Comparison of ENCODE assay signal across 19 cellular contexts in genomic region chr10:131586958-131587357, GRCh38.
DNase-seq lines count a peak whose midpoint lies in the region; ATAC-seq and TF ChIP-seq lines count a peak whose summit lies in the region.
"Had no signal": no experiment of that assay in that cellular context is flagged by ENCODE, and none has a peak within 500 bp of the region (broad histone marks: within the 10 kb centered on the region; RNA-seq: fewer than 3 reads in every experiment).

No MANE protein-coding gene starts in this region.

- no peaks in the 10 kb centered on the region for H3K79me2 ChIP-seq in GM23338 (replicated peaks; ENCODE audit: insufficient read depth)

- no peak overlapping the region for H3K4me3 Mint-ChIP-seq in GM23338
- H3K4me3 Mint-ChIP-seq: B cell; CD4-positive, alpha-beta T cell; CD8-positive, alpha-beta T cell had no signal

- TF ChIP-seq POLR2A in esophagus muscularis mucosa (IDR thresholded peaks at IDR 0.05; ENCODE audit: low read depth) = no peak

- ATAC-seq in GM23338 = no peak
- ATAC-seq: A549; CD8-positive, alpha-beta T cell; GM12878 had no signal

- H3K9ac ChIP-seq in neuronal stem cell (ENCODE audit: low read depth, low read length, poor library complexity) = no peak overlapping the region
- H3K9ac ChIP-seq: BLaER1 treated with 17β-estradiol and CSF1 and Interleukin-3, amounts not matched to agents 10 nM and 100 nM had no signal

- H3K4ac ChIP-seq in neuronal stem cell (ENCODE audit: low read length) = no peak overlapping the region

- H3K79me1 ChIP-seq in neuronal stem cell (ENCODE audit: low read depth, low read length) = no peaks in the 10 kb centered on the region

- no peak overlapping the region for H4K91ac ChIP-seq in neuronal stem cell (ENCODE audit: low read depth, low read length, poor library complexity)

- no peaks in the 10 kb centered on the region for H3K9me2 ChIP-seq in GM23338 (ENCODE audit: insufficient read depth)

- intact Hi-C loops in esophagus muscularis mucosa (cut with DNase I) (no loop called here), cardiac septum (cut with DNase I) (no loop called here)

- 76% methylated on average over 5 of the region's 5 CpGs for WGBS in esophagus muscularis mucosa
- no CpG with 5 or more reads among the region's 5 CpGs for WGBS in neuronal stem cell (ENCODE audit: extremely low coverage in 2 of 2, insufficient read length in 2 of 2, insufficient replicate concordance in 1 of 2), 2 donors

- peaks cover 62% of the 10 kb centered on the region for H3K9me3 Mint-ChIP-seq in GM23338
- H3K9me3 Mint-ChIP-seq: CD4-positive, alpha-beta T cell; CD8-positive, alpha-beta T cell had no signal

- H4K20me1 ChIP-seq in GM23338 (replicated peaks; ENCODE audit: insufficient read depth) = no peaks in the 10 kb centered on the region

- peak; percentile 28 for DNase-seq in activated CD8-positive, alpha-beta memory T cell treated with anti-CD3 and anti-CD28 coated beads for 24 hours
- no peak for DNase-seq in activated CD8-positive, alpha-beta memory T cell treated with anti-CD3 and anti-CD28 coated beads, Interleukin-2, amount 50 U/mL, for 4 hours
- DNase-seq in esophagus muscularis mucosa (ENCODE audit: extremely low spot score) (peak; percentile 79), neuronal stem cell (ENCODE audit: low spot score) (no peak), cardiac septum (ENCODE audit: low spot score) (no peak), GM23338 (ENCODE audit: low spot score) (no peak)
- DNase-seq: AML-193; Caco-2; Calu3; CD4-positive, alpha-beta T cell; CD8-positive, alpha-beta T cell; DMS79 treated with DMSO at 0.1 percent for 48 hours; GF-D8 had no signal

- no peak for TF ChIP-seq EP300 in esophagus muscularis mucosa (IDR thresholded peaks at IDR 0.05)

- no peak overlapping the region for H3K27ac Mint-ChIP-seq in GM23338
- H3K27ac Mint-ChIP-seq: B cell; CD4-positive, alpha-beta T cell; CD8-positive, alpha-beta T cell had no signal

- H3F3A ChIP-seq in GM23338 (replicated peaks; ENCODE audit: low read depth) = no peaks in the 10 kb centered on the region

- H2BK120ac ChIP-seq in neuronal stem cell (ENCODE audit: low read depth, low read length) = no peak overlapping the region

- H3K27ac ChIP-seq in esophagus muscularis mucosa (replicated peaks in 1 of 4) (no peak overlapping the region), neuronal stem cell (replicated peaks; ENCODE audit: low read length) (no peak overlapping the region), GM23338 (ENCODE audit: low read depth) (no peak overlapping the region)
- H3K27ac ChIP-seq: 22Rv1; A549; BLaER1 treated with 17β-estradiol and CSF1 and Interleukin-3, amounts not matched to agents 10 nM and 100 nM; C4-2B had no signal

- no peak overlapping the region for H2AFZ ChIP-seq in neuronal stem cell (ENCODE audit: low read length)
- no peak overlapping the region for H2AFZ ChIP-seq in GM23338

- H2BK5ac ChIP-seq in neuronal stem cell (ENCODE audit: low read length) = no peak overlapping the region

- TF ChIP-seq CTCF in esophagus muscularis mucosa (IDR thresholded peaks at IDR 0.05) (no peak), GM23338 (conservative IDR thresholded peaks at IDR 0.05; ENCODE audit: low read depth in 2 of 2) (no peak)

- peak overlapping the region; percentile 47 for H3K14ac ChIP-seq in neuronal stem cell (ENCODE audit: low read length)

- H3K36me3 Mint-ChIP-seq in GM23338 (ENCODE audit: low read depth) = peaks cover 17% of the 10 kb centered on the region
- H3K36me3 Mint-ChIP-seq: CD8-positive, alpha-beta T cell had no signal

- H3K4me1 ChIP-seq in esophagus muscularis mucosa (no peaks in the 10 kb centered on the region), neuronal stem cell (ENCODE audit: control insufficient read depth in 2 of 2, insufficient read depth in 1 of 2, low read depth in 1 of 2, low read length in 2 of 2) (peaks cover 0 to 4% of the 10 kb centered on the region in 2 donors), GM23338 (ENCODE audit: insufficient read depth) (no peaks in the 10 kb centered on the region)
- H3K4me1 ChIP-seq: A549, Caco-2 had no signal

- no peaks in the 10 kb centered on the region for H3K4me1 Mint-ChIP-seq in GM23338
- H3K4me1 Mint-ChIP-seq: B cell had no signal

- H2BK15ac ChIP-seq in neuronal stem cell (ENCODE audit: low read length) = peak overlapping the region; percentile 35

- H3K4me3 ChIP-seq in esophagus muscularis mucosa (no peak overlapping the region), neuronal stem cell (ENCODE audit: low read length in 2 of 2) (no peak overlapping the region), GM23338 (no peak overlapping the region)
- H3K4me3 ChIP-seq: A549; BLaER1 treated with 17β-estradiol and CSF1 and Interleukin-3, amounts not matched to agents 10 nM and 100 nM; GM12878 had no signal

- peaks cover 13% of the 10 kb centered on the region for H3K27me3 Mint-ChIP-seq in GM23338 (ENCODE audit: insufficient read depth, low read depth, poor library complexity)
- H3K27me3 Mint-ChIP-seq: B cell had no signal

- H3K27me3 ChIP-seq in esophagus muscularis mucosa (peaks cover 0 to 8% (median 0%) of the 10 kb centered on the region in 4 donors), neuronal stem cell (ENCODE audit: control insufficient read depth in 3 of 3, insufficient read depth in 3 of 3, low read depth in 1 of 3, low read length in 3 of 3) (no peaks in the 10 kb centered on the region), GM23338 (ENCODE audit: insufficient read depth) (no peaks in the 10 kb centered on the region)

- H3K4me2 ChIP-seq in neuronal stem cell (ENCODE audit: insufficient read depth, low read length, poor library complexity, severe bottlenecking) (no peak overlapping the region), GM23338 (no peak overlapping the region)
- H3K4me2 ChIP-seq: A549 had no signal

- H3K23ac ChIP-seq in neuronal stem cell (ENCODE audit: low read depth, low read length, poor library complexity) = no peak overlapping the region

- H3K36me3 ChIP-seq in esophagus muscularis mucosa (no peaks in the 10 kb centered on the region), neuronal stem cell (replicated peaks in 1 of 2; ENCODE audit: control insufficient read depth in 2 of 2, insufficient read depth in 2 of 2, low read length in 2 of 2) (no peaks in the 10 kb centered on the region), GM23338 (ENCODE audit: insufficient read depth) (no peaks in the 10 kb centered on the region)
- H3K36me3 ChIP-seq: BLaER1 treated with 17β-estradiol and CSF1 and Interleukin-3, amounts not matched to agents 10 nM and 100 nM had no signal

- H2AK5ac ChIP-seq in neuronal stem cell (ENCODE audit: low read depth, low read length) = no peak overlapping the region

- no peak overlapping the region for H3K18ac ChIP-seq in neuronal stem cell (ENCODE audit: low read length)

- no peak overlapping the region for H2BK12ac ChIP-seq in neuronal stem cell (ENCODE audit: low read length)

- H3K9me3 ChIP-seq in esophagus muscularis mucosa (peaks cover 0 to 6% (median 0%) of the 10 kb centered on the region in 4 donors), neuronal stem cell (replicated peaks in 1 of 2; ENCODE audit: control insufficient read depth in 2 of 2, insufficient read depth in 1 of 2, low read depth in 1 of 2, low read length in 2 of 2) (no peaks in the 10 kb centered on the region)
- H3K9me3 ChIP-seq: A549, Caco-2 had no signal

- no peak overlapping the region for H4K8ac ChIP-seq in neuronal stem cell (ENCODE audit: low read depth, low read length)

TF ChIP-seq in GM23338, 12 proteins besides CTCF, POLR2A, EP300 and RAD21:
- TF ChIP-seq JUNB (IDR thresholded peaks at IDR 0.05; ENCODE audit: unreplicated experiment) = no peak
- TF ChIP-seq EZH2phosphoT487 (IDR thresholded peaks at IDR 0.05; ENCODE audit: unreplicated experiment) = no peak

Comparison
In these comparisons a context has a peak if more than half of its experiments do, and no peak if none do; other contexts are left out.
1. DNase-seq: peak in activated CD8-positive, alpha-beta memory T cell treated with anti-CD3 and anti-CD28 coated beads for 24 hours (single experiment) and esophagus muscularis mucosa (single experiment); none in activated CD8-positive, alpha-beta memory T cell treated with anti-CD3 and anti-CD28 coated beads, Interleukin-2, amount 50 U/mL, for 4 hours (single experiment), neuronal stem cell (single experiment), cardiac septum (single experiment) and GM23338 (single experiment).